Comparison of ENCODE assay signal across 19 cellular contexts in genomic region chr6:136253734-136254133, GRCh38. TPM values are rescaled to one million over a fixed set of nuclear protein-coding genes. Genes with fewer than 3 reads are reported as not detected.
"Had no signal": no experiment of that assay in that cellular context is flagged by ENCODE, and none has a peak within 500 bp of the region (broad histone marks: within the 10 kb centered on the region; RNA-seq: fewer than 3 reads in every experiment).

No MANE protein-coding gene starts in this region.

- H3K4me3 Mint-ChIP-seq: naive B cell had no signal

- DNase-seq: effector memory CD4-positive, alpha-beta T cell; heart right ventricle; hypothalamus; kidney glomerular epithelial cell; mesendoderm; naive B cell; small intestine; stimulated activated CD4-positive, alpha-beta T cell treated with anti-CD3 and anti-CD28 coated beads, Interleukin-12 subunit alpha, Interleukin-12 subunit beta, amount 100 ng/mL, for 4 hours; stimulated activated naive CD4-positive, alpha-beta T cell; stomach; substantia nigra; transverse colon had no signal

- ATAC-seq: esophagus mucosa, heart right ventricle had no signal

- H3K27me3 ChIP-seq: heart right ventricle, right atrium auricular region, stomach, transverse colon had no signal

- H3K4me3 ChIP-seq: heart right ventricle, right atrium auricular region, stomach, thoracic aorta, transverse colon had no signal

- H3K27me3 Mint-ChIP-seq: naive B cell had no signal

- H3K27ac ChIP-seq: heart right ventricle, right atrium auricular region, stomach, thoracic aorta, transverse colon had no signal

- FAIRE-seq: endometrium, frontal cortex, islet of Langerhans, small intestine had no signal

- H3K9me3 ChIP-seq: heart right ventricle, right atrium auricular region, stomach, thoracic aorta, transverse colon had no signal

- H3K9me3 Mint-ChIP-seq: naive B cell had no signal

RNA-seq across cellular contexts. Expression of gene MTFR2, which starts 3.6 kb away (rescaled TPM):
- polyA plus RNA-seq: neural cell had no signal
